In the genomic region with DNA sequence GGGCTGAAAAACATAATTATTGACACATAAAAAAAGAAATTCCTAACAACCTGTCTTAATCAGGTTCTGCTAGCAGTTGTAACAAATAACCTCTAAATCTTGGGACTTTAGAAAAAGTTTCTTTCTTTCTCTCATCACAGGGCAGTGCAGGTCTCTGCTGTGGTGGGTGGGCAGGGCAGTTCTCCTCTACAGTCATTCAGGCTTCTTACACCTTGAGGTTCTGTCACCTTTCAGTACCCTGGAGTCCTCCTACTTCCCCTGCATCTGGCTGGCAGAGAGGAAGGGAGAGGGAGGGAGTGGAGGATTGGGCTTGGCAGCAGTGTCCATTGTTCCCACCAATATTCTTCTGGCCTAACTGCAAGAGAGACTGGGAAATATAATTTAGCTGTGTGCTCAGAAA, we compare ENCODE assay signal across 17 cellular contexts.
DNase-seq lines count a peak whose midpoint lies in the region; ATAC-seq and TF ChIP-seq lines count a peak whose summit lies in the region.
"Had no signal": no experiment of that assay in that cellular context is flagged by ENCODE, and none has a peak within 500 bp of the region (broad histone marks: within the 10 kb centered on the region; RNA-seq: fewer than 3 reads in every experiment).

No MANE protein-coding gene starts in this region.

- no peak overlapping the region for H3K9ac ChIP-seq in SK-N-MC (ENCODE audit: insufficient read length)

- H3K4me3 ChIP-seq in SK-N-MC (no peak overlapping the region; the same call in 1 of the 2 replicates), thyroid gland (replicated peaks in 1 of 3) (no peak overlapping the region)

- no peak for DNase-seq in stimulated activated naive CD8-positive, alpha-beta T cell treated with anti-CD3 and anti-CD28 coated beads, Interleukin-15, amount 100 ng/mL, for 72 hours
- DNase-seq in SK-N-MC (ENCODE audit: low read depth, low spot score) (no peak), naive B cell (no peak), thyroid gland (no peak), HFFc6 (no peak)
- no peak for DNase-seq in stimulated activated naive B cell treated with anti-CD40 and anti-IgM and Interleukin-4, amounts not matched to agents 10 μg/mL and 1 μg/mL and 100 μg/mL, for 72 hours
- no peak for DNase-seq in activated naive CD4-positive, alpha-beta T cell treated with anti-CD3 and anti-CD28 coated beads, Interleukin-2, amount 10 ng/mL, durations not matched to agents 7 days and 5 days
- DNase-seq: ACHN; C1 segment of cervical spinal cord; Calu3; CD4-positive, alpha-beta T cell; DMS 273 treated with DMSO at 0.1 percent for 48 hours; EL; GOT3; H9 had no signal

- no peak for TF ChIP-seq CTCF in thyroid gland (IDR thresholded peaks at IDR 0.05)
- no peak for TF ChIP-seq CTCF in HFFc6 (IDR thresholded peaks at IDR 0.05)

- CTCF ChIA-PET in activated naive CD4-positive, alpha-beta T cell treated with anti-CD3 and anti-CD28 coated beads, Interleukin-2, amount 10 ng/mL, durations not matched to agents 7 days and 5 days (lab: Charles Lee): no interaction called here

- H3K9me3 ChIP-seq in SK-N-MC (ENCODE audit: low read depth, low read length) (no peaks in the 10 kb centered on the region), thyroid gland (no peaks in the 10 kb centered on the region)

- no peak for ATAC-seq in stimulated activated naive CD8-positive, alpha-beta T cell treated with anti-CD3 and anti-CD28 coated beads, Interleukin-15, amount 100 ng/mL, for 72 hours
- peak in 1 of 2 donors; percentile 26 for ATAC-seq in naive B cell (ENCODE audit: low read depth in 2 of 2)
- ATAC-seq in stimulated activated naive B cell treated with anti-CD40 and anti-IgM and Interleukin-4, amounts not matched to agents 10 μg/mL and 1 μg/mL and 100 μg/mL, for 72 hours (replicated peaks): peak; percentile 63 to 77
- ATAC-seq: HepG2 had no signal

- peak overlapping the region; percentile 33; the same call in 1 of the 2 replicates for H3K27ac ChIP-seq in SK-N-MC
- H3K27ac ChIP-seq in thyroid gland: no peak overlapping the region

- H3K4me1 Mint-ChIP-seq in stimulated activated naive CD8-positive, alpha-beta T cell treated with anti-CD3 and anti-CD28 coated beads, Interleukin-15, Interleukin-2, amounts not matched to agents 100 ng/mL and 50 ng/mL, for 24 hours (ENCODE audit: low read depth): peaks cover 61% of the 10 kb centered on the region
- peaks cover 16% of the 10 kb centered on the region for H3K4me1 Mint-ChIP-seq in stimulated activated naive CD8-positive, alpha-beta T cell treated with anti-CD3 and anti-CD28 coated beads, Interleukin-15, amount 100 ng/mL, for 72 hours
- H3K4me1 Mint-ChIP-seq in naive B cell (peaks cover 45 to 67% (median 54%) of the 10 kb centered on the region in 3 donors), HFFc6 (ENCODE audit: low read depth) (peaks cover 33% of the 10 kb centered on the region)
- H3K4me1 Mint-ChIP-seq in stimulated activated naive B cell treated with anti-CD40 and anti-IgM and Interleukin-4, amounts not matched to agents 10 μg/mL and 1 μg/mL and 100 μg/mL, for 72 hours: peaks cover 44 to 68% of the 10 kb centered on the region in 2 donors
- H3K4me1 Mint-ChIP-seq in activated naive CD4-positive, alpha-beta T cell treated with anti-CD3 and anti-CD28 coated beads, Interleukin-2, amount 10 ng/mL, durations not matched to agents 7 days and 5 days: peaks cover 2% of the 10 kb centered on the region
- H3K4me1 Mint-ChIP-seq: H9 had no signal

- H3K27ac Mint-ChIP-seq in stimulated activated naive CD8-positive, alpha-beta T cell treated with anti-CD3 and anti-CD28 coated beads, Interleukin-15, Interleukin-2, amounts not matched to agents 100 ng/mL and 50 ng/mL, for 24 hours: no peak overlapping the region
- H3K27ac Mint-ChIP-seq in stimulated activated naive CD8-positive, alpha-beta T cell treated with anti-CD3 and anti-CD28 coated beads, Interleukin-15, amount 100 ng/mL, for 72 hours: no peak overlapping the region
- H3K27ac Mint-ChIP-seq in naive B cell (peak overlapping the region; percentile 33 to 97 (median 90)), HFFc6 (no peak overlapping the region)
- peak overlapping the region; percentile 5 for H3K27ac Mint-ChIP-seq in stimulated activated naive B cell treated with anti-CD40 and anti-IgM and Interleukin-4, amounts not matched to agents 10 μg/mL and 1 μg/mL and 100 μg/mL, for 72 hours
- no peak overlapping the region for H3K27ac Mint-ChIP-seq in activated naive CD4-positive, alpha-beta T cell treated with anti-CD3 and anti-CD28 coated beads, Interleukin-2, amount 10 ng/mL, durations not matched to agents 7 days and 5 days
- H3K27ac Mint-ChIP-seq: CD4-positive, alpha-beta T cell; H9 had no signal

- TF ChIP-seq POLR2A in thyroid gland (IDR thresholded peaks at IDR 0.05): no peak

- intact Hi-C loops in thyroid gland (cut with DNase I): no loop called here

- peaks cover 0 to 6% of the 10 kb centered on the region in 2 donors for H3K4me1 ChIP-seq in thyroid gland

- no peaks in the 10 kb centered on the region for H3K27me3 Mint-ChIP-seq in stimulated activated naive CD8-positive, alpha-beta T cell treated with anti-CD3 and anti-CD28 coated beads, Interleukin-15, Interleukin-2, amounts not matched to agents 100 ng/mL and 50 ng/mL, for 24 hours
- H3K27me3 Mint-ChIP-seq in stimulated activated naive CD8-positive, alpha-beta T cell treated with anti-CD3 and anti-CD28 coated beads, Interleukin-15, amount 100 ng/mL, for 72 hours: no peaks in the 10 kb centered on the region
- H3K27me3 Mint-ChIP-seq in naive B cell (no peaks in the 10 kb centered on the region), HFFc6 (ENCODE audit: insufficient read depth) (peaks cover 4% of the 10 kb centered on the region)
- no peaks in the 10 kb centered on the region for H3K27me3 Mint-ChIP-seq in stimulated activated naive B cell treated with anti-CD40 and anti-IgM and Interleukin-4, amounts not matched to agents 10 μg/mL and 1 μg/mL and 100 μg/mL, for 72 hours
- no peaks in the 10 kb centered on the region for H3K27me3 Mint-ChIP-seq in activated naive CD4-positive, alpha-beta T cell treated with anti-CD3 and anti-CD28 coated beads, Interleukin-2, amount 10 ng/mL, durations not matched to agents 7 days and 5 days
- H3K27me3 Mint-ChIP-seq: CD4-positive, alpha-beta T cell had no signal

- peak overlapping the region; percentile 27 for H3K4me3 Mint-ChIP-seq in stimulated activated naive CD8-positive, alpha-beta T cell treated with anti-CD3 and anti-CD28 coated beads, Interleukin-15, Interleukin-2, amounts not matched to agents 100 ng/mL and 50 ng/mL, for 24 hours
- H3K4me3 Mint-ChIP-seq in stimulated activated naive CD8-positive, alpha-beta T cell treated with anti-CD3 and anti-CD28 coated beads, Interleukin-15, amount 100 ng/mL, for 72 hours: no peak overlapping the region
- H3K4me3 Mint-ChIP-seq in naive B cell (peak overlapping the region in 7 of 8 donors; percentile 7 to 86 (median 74)), HFFc6 (no peak overlapping the region)
- H3K4me3 Mint-ChIP-seq in stimulated activated naive B cell treated with anti-CD40 and anti-IgM and Interleukin-4, amounts not matched to agents 10 μg/mL and 1 μg/mL and 100 μg/mL, for 72 hours: no peak overlapping the region
- no peak overlapping the region for H3K4me3 Mint-ChIP-seq in activated naive CD4-positive, alpha-beta T cell treated with anti-CD3 and anti-CD28 coated beads, Interleukin-2, amount 10 ng/mL, durations not matched to agents 7 days and 5 days
- H3K4me3 Mint-ChIP-seq: CD4-positive, alpha-beta T cell; H9 had no signal

- H3K36me3 ChIP-seq in SK-N-MC (ENCODE audit: insufficient read depth, low read length) (no peaks in the 10 kb centered on the region), thyroid gland (no peaks in the 10 kb centered on the region)

- H3K36me3 Mint-ChIP-seq in stimulated activated naive CD8-positive, alpha-beta T cell treated with anti-CD3 and anti-CD28 coated beads, Interleukin-15, Interleukin-2, amounts not matched to agents 100 ng/mL and 50 ng/mL, for 24 hours (ENCODE audit: low read depth): peaks cover 4% of the 10 kb centered on the region
- H3K36me3 Mint-ChIP-seq in naive B cell (peaks cover 7 to 8% of the 10 kb centered on the region in 2 donors), HFFc6 (ENCODE audit: low read depth) (no peaks in the 10 kb centered on the region; the same call in 1 of the 2 replicates)
- peaks cover 5 to 7% of the 10 kb centered on the region in 2 donors for H3K36me3 Mint-ChIP-seq in stimulated activated naive B cell treated with anti-CD40 and anti-IgM and Interleukin-4, amounts not matched to agents 10 μg/mL and 1 μg/mL and 100 μg/mL, for 72 hours
- peaks cover 9% of the 10 kb centered on the region for H3K36me3 Mint-ChIP-seq in activated naive CD4-positive, alpha-beta T cell treated with anti-CD3 and anti-CD28 coated beads, Interleukin-2, amount 10 ng/mL, durations not matched to agents 7 days and 5 days

- H3K9me3 Mint-ChIP-seq in stimulated activated naive CD8-positive, alpha-beta T cell treated with anti-CD3 and anti-CD28 coated beads, Interleukin-15, Interleukin-2, amounts not matched to agents 100 ng/mL and 50 ng/mL, for 24 hours: peaks cover 9% of the 10 kb centered on the region
- no peaks in the 10 kb centered on the region for H3K9me3 Mint-ChIP-seq in stimulated activated naive CD8-positive, alpha-beta T cell treated with anti-CD3 and anti-CD28 coated beads, Interleukin-15, amount 100 ng/mL, for 72 hours
- peaks cover 0 to 16% (median 4%) of the 10 kb centered on the region in 7 donors for H3K9me3 Mint-ChIP-seq in naive B cell
- H3K9me3 Mint-ChIP-seq in stimulated activated naive B cell treated with anti-CD40 and anti-IgM and Interleukin-4, amounts not matched to agents 10 μg/mL and 1 μg/mL and 100 μg/mL, for 72 hours: peaks cover 0 to 5% of the 10 kb centered on the region in 2 donors
- peaks cover 13% of the 10 kb centered on the region for H3K9me3 Mint-ChIP-seq in activated naive CD4-positive, alpha-beta T cell treated with anti-CD3 and anti-CD28 coated beads, Interleukin-2, amount 10 ng/mL, durations not matched to agents 7 days and 5 days
- H3K9me3 Mint-ChIP-seq in HFFc6: no peaks in the 10 kb centered on the region

- H3K27me3 ChIP-seq in thyroid gland: no peaks in the 10 kb centered on the region

Comparison
In these comparisons a context has a peak if more than half of its experiments do, and no peak if none do; other contexts are left out.
1. H3K4me3 Mint-ChIP-seq: peak in stimulated activated naive CD8-positive, alpha-beta T cell treated with anti-CD3 and anti-CD28 coated beads, Interleukin-15, Interleukin-2, amounts not matched to agents 100 ng/mL and 50 ng/mL, for 24 hours (single experiment) and naive B cell (7 of 8); none in stimulated activated naive CD8-positive, alpha-beta T cell treated with anti-CD3 and anti-CD28 coated beads, Interleukin-15, amount 100 ng/mL, for 72 hours (0 of 2), stimulated activated naive B cell treated with anti-CD40 and anti-IgM and Interleukin-4, amounts not matched to agents 10 μg/mL and 1 μg/mL and 100 μg/mL, for 72 hours (0 of 2), activated naive CD4-positive, alpha-beta T cell treated with anti-CD3 and anti-CD28 coated beads, Interleukin-2, amount 10 ng/mL, durations not matched to agents 7 days and 5 days (single experiment) and HFFc6 (single experiment).
2. H3K27ac Mint-ChIP-seq: peak in naive B cell (6 of 6) and stimulated activated naive B cell treated with anti-CD40 and anti-IgM and Interleukin-4, amounts not matched to agents 10 μg/mL and 1 μg/mL and 100 μg/mL, for 72 hours (single experiment); none in stimulated activated naive CD8-positive, alpha-beta T cell treated with anti-CD3 and anti-CD28 coated beads, Interleukin-15, Interleukin-2, amounts not matched to agents 100 ng/mL and 50 ng/mL, for 24 hours (single experiment), stimulated activated naive CD8-positive, alpha-beta T cell treated with anti-CD3 and anti-CD28 coated beads, Interleukin-15, amount 100 ng/mL, for 72 hours (0 of 2), activated naive CD4-positive, alpha-beta T cell treated with anti-CD3 and anti-CD28 coated beads, Interleukin-2, amount 10 ng/mL, durations not matched to agents 7 days and 5 days (single experiment) and HFFc6 (single experiment).